ENCODE assay signal across 1 cellular context in genomic region chr2:206160124-206160806, GRCh38.
TF ChIP-seq lines count a peak whose summit lies in the region.

No MANE protein-coding gene starts in this region.

TF ChIP-seq in GM23338, 12 proteins besides CTCF, POLR2A, EP300 and RAD21 (continued from another document):
- no peak for TF ChIP-seq ZNF462 (CRISPR knock-in tag; IDR thresholded peaks at IDR 0.05)
- no peak for TF ChIP-seq EZH2phosphoT487 (IDR thresholded peaks at IDR 0.05; ENCODE audit: unreplicated experiment)
- no peak for TF ChIP-seq STAT1 (IDR thresholded peaks at IDR 0.05; ENCODE audit: unreplicated experiment)
- TF ChIP-seq CREB1 (CRISPR knock-in tag; IDR thresholded peaks at IDR 0.05; ENCODE audit: low read depth): no peak
- no peak for TF ChIP-seq JUNB (IDR thresholded peaks at IDR 0.05; ENCODE audit: unreplicated experiment)
- TF ChIP-seq ZNF114 (CRISPR knock-in tag; IDR thresholded peaks at IDR 0.05): no peak
- no peak for TF ChIP-seq EZH2 (IDR thresholded peaks at IDR 0.05; ENCODE audit: low read depth, unreplicated experiment)
- no peak for TF ChIP-seq ZNF331 (CRISPR knock-in tag; IDR thresholded peaks at IDR 0.05; ENCODE audit: low read depth)
- no peak for TF ChIP-seq ETS1 (IDR thresholded peaks at IDR 0.05)
- no peak for TF ChIP-seq NANOG (IDR thresholded peaks at IDR 0.05; ENCODE audit: borderline replicate concordance)
- no peak for TF ChIP-seq POLR2AphosphoS5 (IDR thresholded peaks at IDR 0.05; ENCODE audit: low read depth)
